1 cellular context compared by ENCODE assay signal in genomic region chr7:70505468-70505867, GRCh38.
TF ChIP-seq lines count a peak whose summit lies in the region.

No MANE protein-coding gene starts in this region.

TF ChIP-seq in GM23338, 12 proteins besides CTCF, POLR2A, EP300 and RAD21 (continued from another document):
- TF ChIP-seq ZNF462 (CRISPR knock-in tag; IDR thresholded peaks at IDR 0.05), result no peak
- no peak for TF ChIP-seq EZH2 (IDR thresholded peaks at IDR 0.05; ENCODE audit: low read depth, unreplicated experiment)
- no peak for TF ChIP-seq NANOG (IDR thresholded peaks at IDR 0.05; ENCODE audit: borderline replicate concordance)
- TF ChIP-seq, protein P1, sequence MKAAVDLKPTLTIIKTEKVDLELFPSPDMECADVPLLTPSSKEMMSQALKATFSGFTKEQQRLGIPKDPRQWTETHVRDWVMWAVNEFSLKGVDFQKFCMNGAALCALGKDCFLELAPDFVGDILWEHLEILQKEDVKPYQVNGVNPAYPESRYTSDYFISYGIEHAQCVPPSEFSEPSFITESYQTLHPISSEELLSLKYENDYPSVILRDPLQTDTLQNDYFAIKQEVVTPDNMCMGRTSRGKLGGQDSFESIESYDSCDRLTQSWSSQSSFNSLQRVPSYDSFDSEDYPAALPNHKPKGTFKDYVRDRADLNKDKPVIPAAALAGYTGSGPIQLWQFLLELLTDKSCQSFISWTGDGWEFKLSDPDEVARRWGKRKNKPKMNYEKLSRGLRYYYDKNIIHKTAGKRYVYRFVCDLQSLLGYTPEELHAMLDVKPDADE (IDR thresholded peaks at IDR 0.05), result no peak
- TF ChIP-seq JUNB (IDR thresholded peaks at IDR 0.05; ENCODE audit: unreplicated experiment), result no peak
